8 cellular contexts compared by ENCODE assay signal in the genomic region with DNA sequence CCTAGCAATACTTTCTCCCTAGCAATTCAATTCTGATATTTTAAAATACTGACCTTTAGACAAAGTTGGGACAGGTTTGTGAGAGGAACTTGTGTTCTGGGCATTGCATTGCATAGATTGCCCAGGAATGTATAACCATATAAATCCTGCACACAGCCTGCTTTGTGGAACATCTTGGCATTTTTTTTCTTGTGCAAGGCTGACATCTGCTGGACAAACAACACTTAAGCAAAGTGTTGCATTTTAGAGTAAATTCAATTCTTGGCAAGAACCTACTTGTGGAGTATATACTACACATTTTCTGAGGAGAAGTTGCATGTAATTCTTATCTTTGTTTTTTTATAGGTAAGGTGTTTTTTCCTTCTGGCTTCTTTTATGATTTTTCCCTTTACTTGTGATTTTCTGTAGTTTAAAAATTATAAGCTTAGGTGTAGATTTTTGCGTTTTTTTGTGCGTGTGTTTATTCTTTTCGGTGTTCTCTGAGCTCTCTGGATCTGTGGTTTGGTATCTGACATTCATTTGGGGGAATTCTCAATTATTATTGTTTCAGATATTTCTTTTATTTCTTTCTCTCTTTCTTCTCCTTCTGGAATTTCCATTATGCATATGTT. TPM values are rescaled to one million over a fixed set of nuclear protein-coding genes. Genes with fewer than 3 reads are reported as not detected.
DNase-seq lines count a peak whose midpoint lies in the region; ATAC-seq lines count a peak whose summit lies in the region.

No MANE protein-coding gene starts in this region.

- ATAC-seq in GM18907 (IDR thresholded peaks at IDR 0.05; ENCODE audit: unreplicated experiment) = peak; percentile 49
- peak; percentile 62 for ATAC-seq in T-helper 17 cell
- peak; percentile 72 for ATAC-seq in left colon
- ATAC-seq in GM21390 (IDR thresholded peaks at IDR 0.05; ENCODE audit: unreplicated experiment) = no peak

- H3K9me3 ChIP-seq in T-helper 17 cell (ENCODE audit: control insufficient read depth, low read length, poor library complexity, severe bottlenecking) = no peaks in the 10 kb centered on the region

- intact Hi-C loops in left colon (cut with DNase I, micrococcal nuclease) = loop anchor here in 1 of 2 donors (5.0 to 10.0 kb wide), 2 partner anchors 103 to 211 kb away; a partner anchor contains a TSS

- peak overlapping the region; percentile 92 for H3K27ac Mint-ChIP-seq in T-helper 17 cell

- H3K4me1 Mint-ChIP-seq in T-helper 17 cell = peaks cover 63% of the 10 kb centered on the region

- peaks cover 16% of the 10 kb centered on the region for H3K36me3 Mint-ChIP-seq in T-helper 17 cell (ENCODE audit: low read depth)

- H3K4me3 Mint-ChIP-seq in T-helper 17 cell = peak overlapping the region; percentile 31

- H3K27me3 Mint-ChIP-seq in T-helper 17 cell = no peaks in the 10 kb centered on the region

- DNase-seq in CD1c-positive myeloid dendritic cell (ENCODE audit: extremely low spot score) = peak; percentile 79
- peak; percentile 56 for DNase-seq in NCI-H1436 (lab: John Stamatoyannopoulos, UW)
- peak in 1 of 3 donors; percentile 39 for DNase-seq in T-helper 17 cell
- DNase-seq in cerebellar cortex (ENCODE audit: low spot score) = peak; percentile 78
- peak in 1 of 2 donors; percentile 10 for DNase-seq in left colon
- DNase-seq in stimulated activated naive CD4-positive, alpha-beta T cell treated with Interleukin-2 at 50 U/mL for 16 hours (lab: John Stamatoyannopoulos, UW) = peak; percentile 25

RNA-seq across cellular contexts. Expression of a gene that starts 26.4 kb away (rescaled TPM):
- 100 to 1,000 TPM; 121 to 160 TPM for total RNA-seq in T-helper 17 cell
- 1 to 10 TPM in 1 of 2 donors, under 1 TPM in 1; 0.55 to 1.8 TPM for total RNA-seq in left colon

Comparison
In these comparisons a context has a peak if more than half of its experiments do, and no peak if none do; other contexts are left out.
1. RNA of a gene that starts 26.4 kb away (total RNA-seq): 121 to 160 TPM in T-helper 17 cell; 0.55 to 1.8 TPM in left colon; every median in the first group is over 10 times any median in the second.